ENCODE assay signal across 32 cellular contexts in the genomic region with DNA sequence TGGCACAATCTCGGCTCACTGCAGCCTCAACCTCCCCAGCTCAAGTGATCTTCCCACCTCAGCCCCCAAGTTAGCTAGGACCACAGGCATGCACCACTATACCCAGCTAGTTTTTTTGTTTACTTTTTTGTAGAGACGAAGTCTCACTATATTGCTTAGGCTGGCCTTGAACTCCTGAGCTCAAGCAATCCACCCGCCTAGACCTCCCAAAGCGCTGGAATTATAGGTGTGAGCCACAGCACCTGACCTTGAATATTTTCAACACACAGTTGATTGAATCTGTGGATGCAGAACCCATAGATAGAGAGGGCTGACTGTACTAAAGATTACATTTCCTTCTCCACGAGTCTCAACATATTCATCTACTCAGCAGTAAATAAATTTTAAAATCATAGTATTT.
"Had no signal": no experiment of that assay in that cellular context is flagged by ENCODE, and none has a peak within 500 bp of the region (broad histone marks: within the 10 kb centered on the region; RNA-seq: fewer than 3 reads in every experiment).

No MANE protein-coding gene starts in this region.

- DNase-seq: activated CD4-positive, alpha-beta T cell treated with anti-CD3 and anti-CD28 coated beads for 48 hours; activated CD4-positive, alpha-beta T cell treated with anti-CD3 and anti-CD28 coated beads, Interleukin-2, amount 50 U/mL, for 1 hour; activated CD4-positive, alpha-beta T cell treated with anti-CD3 and anti-CD28 coated beads, Interleukin-2, amount 50 U/mL, for 48 hours; activated CD8-positive, alpha-beta memory T cell treated with anti-CD3 and anti-CD28 coated beads for 24 hours; activated CD8-positive, alpha-beta T cell treated with anti-CD3 and anti-CD28 coated beads for 36 hours; activated effector memory CD4-positive, alpha-beta T cell treated with anti-CD3 and anti-CD28 coated beads, Interleukin-2, amount 50 U/mL, for 16 hours; activated naive CD4-positive, alpha-beta T cell treated with anti-CD3 and anti-CD28 coated beads for 36 hours; activated naive CD8-positive, alpha-beta T cell treated with anti-CD3 and anti-CD28 coated beads for 36 hours; activated naive CD8-positive, alpha-beta T cell treated with anti-CD3 and anti-CD28 coated beads, Interleukin-2, amount 50 U/mL, for 24 hours; activated T-cell treated with anti-CD3 and anti-CD28 coated beads, Interleukin-2, amount 50 U/mL, for 1 hour; activated T-cell treated with anti-CD3 and anti-CD28 coated beads, Interleukin-2, amount 50 U/mL, for 48 hours; adrenal gland; amygdala; aorta; central memory CD4-positive, alpha-beta T cell; cerebellar nuclear complex; colonic mucosa; effector CD8-positive, alpha-beta T cell; esophagus squamous epithelium; foreskin melanocyte; heart right ventricle; T-helper 2 cell had no signal

- H3K27ac ChIP-seq: adrenal gland, breast epithelium, cardiac muscle cell, colonic mucosa, epithelial cell of prostate, esophagus squamous epithelium, gastroesophageal sphincter, heart right ventricle, hepatocyte had no signal

- H3K4me3 ChIP-seq: adrenal gland, breast epithelium, cardiac muscle cell, colonic mucosa, esophagus squamous epithelium, gastroesophageal sphincter, heart right ventricle, hepatocyte had no signal

- H3K27me3 ChIP-seq: adrenal gland, breast epithelium, cardiac muscle cell, colonic mucosa, esophagus squamous epithelium, gastroesophageal sphincter, heart right ventricle, hepatocyte had no signal

- H3K4me3 Mint-ChIP-seq: activated CD8-positive, alpha-beta T cell treated with anti-CD3 and anti-CD28 coated beads for 36 hours; activated naive CD4-positive, alpha-beta T cell treated with anti-CD3 and anti-CD28 coated beads for 36 hours; activated naive CD4-positive, alpha-beta T cell treated with anti-CD3 and anti-CD28 coated beads, Interleukin-2, amount 50 U/mL, for 24 hours; activated naive CD8-positive, alpha-beta T cell treated with anti-CD3 and anti-CD28 coated beads for 36 hours; activated naive CD8-positive, alpha-beta T cell treated with anti-CD3 and anti-CD28 coated beads, Interleukin-2, amount 50 U/mL, for 24 hours; activated T-helper 1 cell treated with anti-CD3 and anti-CD28 coated beads, Interleukin-12 subunit alpha, Interleukin-12 subunit beta, Interleukin-2, Interleukin-4 antibody, amounts not matched to agents 30 ng/mL and 10 ng/mL and 1 ng/mL, durations not matched to agents 14 hours and 24 hours and 36 hours had no signal

- H2AFZ ChIP-seq: hepatocyte had no signal

- ATAC-seq: activated CD8-positive, alpha-beta T cell treated with anti-CD3 and anti-CD28 coated beads for 36 hours; activated naive CD8-positive, alpha-beta T cell treated with anti-CD3 and anti-CD28 coated beads, Interleukin-2, amount 50 U/mL, for 24 hours; gastroesophageal sphincter; heart right ventricle had no signal

- H3K36me3 ChIP-seq: adrenal gland, breast epithelium, cardiac muscle cell, colonic mucosa, esophagus squamous epithelium, gastroesophageal sphincter, heart right ventricle had no signal

- H3K9me3 ChIP-seq: adrenal gland, colonic mucosa, esophagus squamous epithelium, gastroesophageal sphincter had no signal

- H3K4me1 ChIP-seq: adrenal gland, breast epithelium, colonic mucosa, esophagus squamous epithelium, gastroesophageal sphincter had no signal

- H3K27me3 Mint-ChIP-seq: activated CD8-positive, alpha-beta T cell treated with anti-CD3 and anti-CD28 coated beads for 36 hours; activated naive CD4-positive, alpha-beta T cell treated with anti-CD3 and anti-CD28 coated beads, Interleukin-2, amount 50 U/mL, for 24 hours; activated naive CD8-positive, alpha-beta T cell treated with anti-CD3 and anti-CD28 coated beads for 36 hours; activated naive CD8-positive, alpha-beta T cell treated with anti-CD3 and anti-CD28 coated beads, Interleukin-2, amount 50 U/mL, for 24 hours had no signal

- H3K27ac Mint-ChIP-seq: activated CD8-positive, alpha-beta T cell treated with anti-CD3 and anti-CD28 coated beads for 36 hours; activated naive CD4-positive, alpha-beta T cell treated with anti-CD3 and anti-CD28 coated beads for 36 hours; activated naive CD4-positive, alpha-beta T cell treated with anti-CD3 and anti-CD28 coated beads, Interleukin-2, amount 50 U/mL, for 24 hours; activated naive CD8-positive, alpha-beta T cell treated with anti-CD3 and anti-CD28 coated beads for 36 hours; activated naive CD8-positive, alpha-beta T cell treated with anti-CD3 and anti-CD28 coated beads, Interleukin-2, amount 50 U/mL, for 24 hours; activated T-helper 1 cell treated with anti-CD3 and anti-CD28 coated beads, Interleukin-12 subunit alpha, Interleukin-12 subunit beta, Interleukin-2, Interleukin-4 antibody, amounts not matched to agents 30 ng/mL and 10 ng/mL and 1 ng/mL, durations not matched to agents 14 hours and 24 hours and 36 hours; activated T-helper 2 cell treated with anti-CD3 and anti-CD28 coated beads, Interferon-gamma antibody, Interleukin-2, Interleukin-4, amounts not matched to agents 10 μg/mL and 5 μg/mL and 100 μg/mL, durations not matched to agents 14 hours and 24 hours and 36 hours had no signal

- FAIRE-seq: endometrium, endothelial cell of umbilical vein had no signal

- H3K4me2 ChIP-seq: hepatocyte had no signal
